In the genomic region with DNA sequence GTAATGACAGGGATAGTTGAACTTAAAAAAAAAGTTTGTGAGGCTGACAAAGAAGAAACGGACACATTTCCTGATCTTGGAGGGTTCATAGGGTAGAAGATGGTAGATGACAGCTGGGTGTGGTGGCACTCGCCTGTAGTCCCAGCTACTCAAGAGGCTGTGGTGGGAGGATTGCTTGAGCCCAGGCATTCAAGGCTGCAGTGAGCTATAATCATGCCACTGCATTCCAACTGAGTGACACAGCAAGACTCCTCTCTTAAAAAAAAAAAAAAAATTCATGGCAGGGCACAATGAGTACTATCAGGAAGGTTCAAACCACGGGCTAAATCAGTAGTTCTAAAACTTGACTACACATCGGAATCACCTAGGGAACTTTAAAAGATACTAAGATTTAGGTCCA, we compare ENCODE assay signal across 8 cellular contexts. TPM values are rescaled to one million over a fixed set of nuclear protein-coding genes. Genes with fewer than 3 reads are reported as not detected.
A peak's percentile ranks its signal among the peaks of the same experiment; 100 is the strongest.
DNase-seq lines count a peak whose midpoint lies in the region; ATAC-seq and TF ChIP-seq lines count a peak whose summit lies in the region.

No MANE protein-coding gene starts in this region.

- H3K79me2 ChIP-seq in hepatocyte = peaks cover 38% of the 10 kb centered on the region

- DNase-seq in activated naive CD4-positive, alpha-beta T cell treated with anti-CD3 and anti-CD28 coated beads, Interleukin-2, amount 50 U/mL, for 16 hours = no peak
- no peak for DNase-seq in activated naive CD8-positive, alpha-beta T cell treated with anti-CD3 and anti-CD28 coated beads for 36 hours
- peak; percentile 55 for DNase-seq in hepatocyte (ENCODE audit: low spot score)
- peak; percentile 45 for DNase-seq in stomach

- no peak overlapping the region for H2AFZ ChIP-seq in hepatocyte

- peak overlapping the region; percentile 23 for H3K27ac Mint-ChIP-seq in activated naive CD4-positive, alpha-beta T cell treated with anti-CD3 and anti-CD28 coated beads, Interleukin-2, amount 50 U/mL, for 24 hours
- H3K27ac Mint-ChIP-seq in activated naive CD8-positive, alpha-beta T cell treated with anti-CD3 and anti-CD28 coated beads for 36 hours = peak overlapping the region; percentile 94

- H3K27ac ChIP-seq in hepatocyte (peak overlapping the region; percentile 98), stomach (peak overlapping the region in 4 of 5 donors; percentile 97 to 100 (median 99))

- H3K4me2 ChIP-seq in hepatocyte = peak overlapping the region; percentile 86

- 58% methylated on average over 4 of the region's 4 CpGs for WGBS in hepatocyte (ENCODE audit: low lambda C conversion rate, missing lambda C conversion rate)
- WGBS in stomach, 5 donors = 25 to 32% (median 28%) methylated on average over 4 of the region's 4 CpGs

- no peak for TF ChIP-seq POLR2A in stomach (IDR thresholded peaks at IDR 0.05)

- H3K9me3 ChIP-seq in hepatocyte (ENCODE audit: low read depth) (no peaks in the 10 kb centered on the region), stomach (no peaks in the 10 kb centered on the region)

- no peak for ATAC-seq in GM21825 (IDR thresholded peaks at IDR 0.05; ENCODE audit: unreplicated experiment)
- ATAC-seq in GM18511 (IDR thresholded peaks at IDR 0.05; ENCODE audit: unreplicated experiment) = no peak
- no peak for ATAC-seq in GM21619 (IDR thresholded peaks at IDR 0.05; ENCODE audit: unreplicated experiment)

- H3K4me3 ChIP-seq in hepatocyte = peak overlapping the region; percentile 89
- peak overlapping the region; percentile 64 to 83 (median 78) for H3K4me3 ChIP-seq in stomach

- intact Hi-C loops in stomach (cut with DNase I; ENCODE audit: low total_unique reads) = no loop called here

- no peak for TF ChIP-seq CTCF in hepatocyte (IDR thresholded peaks at IDR 0.05; ENCODE audit: poor library complexity)
- no peak for TF ChIP-seq CTCF in stomach (IDR thresholded peaks at IDR 0.05)

- H3K27me3 Mint-ChIP-seq in activated naive CD4-positive, alpha-beta T cell treated with anti-CD3 and anti-CD28 coated beads, Interleukin-2, amount 50 U/mL, for 24 hours = no peaks in the 10 kb centered on the region
- no peaks in the 10 kb centered on the region for H3K27me3 Mint-ChIP-seq in activated naive CD8-positive, alpha-beta T cell treated with anti-CD3 and anti-CD28 coated beads for 36 hours

- no peaks in the 10 kb centered on the region for H3K9me3 Mint-ChIP-seq in activated naive CD4-positive, alpha-beta T cell treated with anti-CD3 and anti-CD28 coated beads, Interleukin-2, amount 50 U/mL, for 24 hours
- H3K9me3 Mint-ChIP-seq in activated naive CD8-positive, alpha-beta T cell treated with anti-CD3 and anti-CD28 coated beads for 36 hours = no peaks in the 10 kb centered on the region

- peaks cover 22% of the 10 kb centered on the region for H3K4me1 ChIP-seq in hepatocyte (ENCODE audit: insufficient read depth)
- peaks cover 24 to 83% (median 62%) of the 10 kb centered on the region in 4 donors for H3K4me1 ChIP-seq in stomach

- no peak for TF ChIP-seq EP300 in stomach (IDR thresholded peaks at IDR 0.05)

- H3K27me3 ChIP-seq in hepatocyte = no peaks in the 10 kb centered on the region
- H3K27me3 ChIP-seq in stomach = no peaks in the 10 kb centered on the region

- peak overlapping the region; percentile 94 for H3K4me3 Mint-ChIP-seq in activated naive CD4-positive, alpha-beta T cell treated with anti-CD3 and anti-CD28 coated beads, Interleukin-2, amount 50 U/mL, for 24 hours
- H3K4me3 Mint-ChIP-seq in activated naive CD8-positive, alpha-beta T cell treated with anti-CD3 and anti-CD28 coated beads for 36 hours = peak overlapping the region; percentile 84

- H3K9me2 ChIP-seq in hepatocyte (replicated peaks; ENCODE audit: insufficient read depth) = no peaks in the 10 kb centered on the region

- peaks cover 68% of the 10 kb centered on the region for H3K4me1 Mint-ChIP-seq in activated naive CD4-positive, alpha-beta T cell treated with anti-CD3 and anti-CD28 coated beads, Interleukin-2, amount 50 U/mL, for 24 hours
- peaks cover 51% of the 10 kb centered on the region for H3K4me1 Mint-ChIP-seq in activated naive CD8-positive, alpha-beta T cell treated with anti-CD3 and anti-CD28 coated beads for 36 hours

- H3K36me3 ChIP-seq in hepatocyte (replicated peaks; ENCODE audit: insufficient read depth, low read depth) (no peaks in the 10 kb centered on the region), stomach (no peaks in the 10 kb centered on the region)

- peaks cover 14% of the 10 kb centered on the region for H4K20me1 ChIP-seq in hepatocyte (ENCODE audit: insufficient read depth, poor library complexity, severe bottlenecking)

- H3K36me3 Mint-ChIP-seq in activated naive CD4-positive, alpha-beta T cell treated with anti-CD3 and anti-CD28 coated beads, Interleukin-2, amount 50 U/mL, for 24 hours = no peaks in the 10 kb centered on the region
- peaks cover 16% of the 10 kb centered on the region for H3K36me3 Mint-ChIP-seq in activated naive CD8-positive, alpha-beta T cell treated with anti-CD3 and anti-CD28 coated beads for 36 hours

RNA-seq across cellular contexts. Expression of gene MICA, which starts 2.0 kb away (rescaled TPM):
- total RNA-seq in activated naive CD8-positive, alpha-beta T cell treated with anti-CD3 and anti-CD28 coated beads for 36 hours = 10 to 100 TPM; 10.5 to 11.3 TPM
- total RNA-seq in hepatocyte (32.6 and 36.0 TPM in 2 replicates), stomach (10 to 100 TPM in 3 of 5 donors, 1 to 10 TPM in 2; 2.0 to 13.4 (median 11.1) TPM)
- polyA plus RNA-seq in hepatocyte (41.9 and 43.8 TPM in 2 replicates), stomach (10 to 100 TPM in 2 of 3 donors, 1 to 10 TPM in 1; 9.9 to 13.6 (median 13.1) TPM)

RNA-seq across cellular contexts. Expression of gene HLA-B, which starts 44.4 kb away (rescaled TPM):
- total RNA-seq in activated naive CD8-positive, alpha-beta T cell treated with anti-CD3 and anti-CD28 coated beads for 36 hours = 1,000 to 10,000 TPM; 2,753 to 2,773 TPM
- total RNA-seq in hepatocyte = 46.9 and 52.2 TPM in 2 replicates
- polyA plus RNA-seq in hepatocyte = 151 and 216 TPM in 2 replicates
- 1,000 to 10,000 TPM in 3 of 5 donors, 100 to 1,000 TPM in 2; 134 to 1,907 (median 1,119) TPM for total RNA-seq in stomach
- 100 to 1,000 TPM; 302 to 830 (median 436) TPM for polyA plus RNA-seq in stomach

Comparison
In these comparisons a context has a peak if more than half of its experiments do, and no peak if none do; other contexts are left out.
1. DNase-seq: peak in hepatocyte (single experiment) and stomach (single experiment); none in activated naive CD4-positive, alpha-beta T cell treated with anti-CD3 and anti-CD28 coated beads, Interleukin-2, amount 50 U/mL, for 16 hours (single experiment) and activated naive CD8-positive, alpha-beta T cell treated with anti-CD3 and anti-CD28 coated beads for 36 hours (single experiment).